Comparison of ENCODE assay signal across 9 cellular contexts in the genomic region with DNA sequence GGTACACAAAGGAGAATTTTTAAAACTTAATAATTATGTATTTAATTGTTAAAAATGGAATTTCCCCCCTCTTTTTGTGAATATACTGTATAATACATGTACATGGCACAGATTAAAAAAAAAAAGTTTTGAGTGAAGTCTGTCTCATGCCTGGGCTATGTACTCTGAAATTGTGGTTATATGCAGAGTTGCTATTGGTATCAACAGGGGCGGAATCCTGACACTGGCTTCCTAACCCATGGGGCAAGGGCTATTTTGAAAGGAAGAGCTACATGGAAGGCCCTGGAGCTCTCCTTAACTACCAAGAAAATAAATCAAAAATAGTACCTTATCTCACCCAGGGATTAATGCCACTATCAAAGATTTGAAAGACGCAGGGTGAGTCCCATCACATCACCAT. TPM values are rescaled to one million over a fixed set of nuclear protein-coding genes. Genes with fewer than 3 reads are reported as not detected.
A peak's percentile ranks its signal among the peaks of the same experiment; 100 is the strongest.
DNase-seq lines count a peak whose midpoint lies in the region; ATAC-seq and TF ChIP-seq lines count a peak whose summit lies in the region.
"Had no signal": no experiment of that assay in that cellular context is flagged by ENCODE, and none has a peak within 500 bp of the region (broad histone marks: within the 10 kb centered on the region; RNA-seq: fewer than 3 reads in every experiment).

No MANE protein-coding gene starts in this region.

- peaks cover 5 to 10% (median 9%) of the 10 kb centered on the region in 3 donors for H3K36me3 ChIP-seq in skeletal muscle tissue (ENCODE audit: control insufficient read depth in 3 of 3, insufficient read depth in 3 of 3, low read length in 3 of 3)

- H3K9me3 Mint-ChIP-seq in T-helper 2 cell treated with Interferon-gamma antibody and Interleukin-4, amounts not matched to agents 5 μg/mL and 100 μg/mL, for 36 hours: no peaks in the 10 kb centered on the region

- no peaks in the 10 kb centered on the region for H3K27me3 ChIP-seq in skeletal muscle tissue (ENCODE audit: control insufficient read depth in 3 of 3, insufficient read depth in 3 of 3, low read length in 3 of 3)
- H3K27me3 ChIP-seq: foreskin keratinocyte had no signal

- peaks cover 38 to 56% (median 45%) of the 10 kb centered on the region in 3 donors for H3K4me1 ChIP-seq in skeletal muscle tissue (ENCODE audit: control insufficient read depth in 3 of 3, insufficient read depth in 3 of 3, low read length in 3 of 3)

- peaks cover 11% of the 10 kb centered on the region for H3K36me3 Mint-ChIP-seq in T-helper 2 cell treated with Interferon-gamma antibody and Interleukin-4, amounts not matched to agents 5 μg/mL and 100 μg/mL, for 36 hours (ENCODE audit: low read depth)
- H3K36me3 Mint-ChIP-seq in T-helper 17 cell (ENCODE audit: low read depth): no peaks in the 10 kb centered on the region

- no peak overlapping the region for H3K27ac Mint-ChIP-seq in T-helper 2 cell treated with Interferon-gamma antibody and Interleukin-4, amounts not matched to agents 5 μg/mL and 100 μg/mL, for 36 hours
- peak overlapping the region; percentile 83 for H3K27ac Mint-ChIP-seq in T-helper 17 cell

- ATAC-seq in T-helper 17 cell (no peak), HG03571 (IDR thresholded peaks at IDR 0.05; ENCODE audit: unreplicated experiment) (no peak)

- H3K4me3 Mint-ChIP-seq in T-helper 2 cell treated with Interferon-gamma antibody and Interleukin-4, amounts not matched to agents 5 μg/mL and 100 μg/mL, for 36 hours: peak overlapping the region; percentile 89
- peak overlapping the region; percentile 93 for H3K4me3 Mint-ChIP-seq in T-helper 17 cell

- H3K9ac ChIP-seq in skeletal muscle tissue (ENCODE audit: low read depth in 1 of 3, low read length in 3 of 3): peak overlapping the region in 2 of 3 donors; percentile 61 to 79

- H3K4me1 Mint-ChIP-seq in T-helper 2 cell treated with Interferon-gamma antibody and Interleukin-4, amounts not matched to agents 5 μg/mL and 100 μg/mL, for 36 hours (ENCODE audit: low read depth): peaks cover 30% of the 10 kb centered on the region
- peaks cover 30% of the 10 kb centered on the region for H3K4me1 Mint-ChIP-seq in T-helper 17 cell

- H3K27me3 Mint-ChIP-seq in T-helper 2 cell treated with Interferon-gamma antibody and Interleukin-4, amounts not matched to agents 5 μg/mL and 100 μg/mL, for 36 hours (ENCODE audit: low read depth): no peaks in the 10 kb centered on the region
- no peaks in the 10 kb centered on the region for H3K27me3 Mint-ChIP-seq in T-helper 17 cell

- H3K4me3 ChIP-seq in fibroblast of villous mesenchyme (ENCODE audit: low read depth, low read length): peak overlapping the region; percentile 89
- peak overlapping the region; percentile 87 to 96 (median 89) for H3K4me3 ChIP-seq in skeletal muscle tissue (ENCODE audit: low read length in 3 of 3)

- no peak for DNase-seq in T-helper 2 cell treated with Interferon-gamma antibody and Interleukin-4, amounts not matched to agents 5 μg/mL and 100 μg/mL, for 36 hours (ENCODE audit: low spot score)
- DNase-seq in T-helper 2 cell: no peak
- DNase-seq in T-helper 17 cell: no peak
- DNase-seq in fibroblast of villous mesenchyme (ENCODE audit: low read depth): no peak
- DNase-seq in germinal center (ENCODE audit: low spot score): no peak
- no peak for DNase-seq in KG1 (lab: John Stamatoyannopoulos, UW)

- TF ChIP-seq CTCF in fibroblast of villous mesenchyme (IDR thresholded peaks at IDR 0.05; ENCODE audit: insufficient read depth, low read depth, low read length): no peak

- H3K9me3 ChIP-seq in T-helper 17 cell (ENCODE audit: control insufficient read depth, low read length, poor library complexity, severe bottlenecking) (no peaks in the 10 kb centered on the region), skeletal muscle tissue (ENCODE audit: control insufficient read depth in 3 of 3, low read length in 3 of 3) (no peaks in the 10 kb centered on the region)

- H3K27ac ChIP-seq in skeletal muscle tissue (ENCODE audit: low read depth, low read length): peak overlapping the region; percentile 64
- H3K27ac ChIP-seq: foreskin keratinocyte had no signal

RNA-seq across cellular contexts. Expression of gene FAM193B, which starts 0.9 kb away (rescaled TPM):
- total RNA-seq in T-helper 17 cell: 100 to 1,000 TPM; 143 to 167 TPM
- total RNA-seq in fibroblast of villous mesenchyme: 26.3 and 29.6 TPM in 2 replicates
- 11.0 TPM for total RNA-seq in skeletal muscle tissue

RNA-seq across cellular contexts. Expression of gene TMED9, which starts 36.8 kb away (rescaled TPM):
- 10 to 100 TPM; 63.3 to 69.6 TPM for total RNA-seq in T-helper 17 cell
- total RNA-seq in fibroblast of villous mesenchyme: 113 and 130 TPM in 2 replicates
- total RNA-seq in skeletal muscle tissue: 37.6 TPM

RNA-seq across cellular contexts. Expression of gene DDX41, which starts 38.5 kb away (rescaled TPM):
- total RNA-seq in T-helper 17 cell (10 to 100 TPM; 58.6 to 66.9 TPM), fibroblast of villous mesenchyme (56.0 and 56.1 TPM in 2 replicates), skeletal muscle tissue (33.9 TPM)

RNA-seq across cellular contexts. Expression of gene B4GALT7, which starts 44.7 kb away (rescaled TPM):
- total RNA-seq in T-helper 17 cell (10 to 100 TPM; 24.7 to 27.3 TPM), fibroblast of villous mesenchyme (30.3 and 30.7 TPM in 2 replicates), skeletal muscle tissue (12.0 TPM)

RNA-seq across cellular contexts. Expression of gene DOK3, which starts 45.6 kb away (rescaled TPM):
- total RNA-seq in T-helper 17 cell (1 to 10 TPM; 5.1 to 8.0 TPM), fibroblast of villous mesenchyme (2.6 TPM in 2 replicates), skeletal muscle tissue (5.7 TPM)
